ENCODE assay signal across 8 cellular contexts in genomic region chr20:18497603-18498002, GRCh38. TPM values are rescaled to one million over a fixed set of nuclear protein-coding genes. Genes with fewer than 3 reads are reported as not detected.
DNase-seq lines count a peak whose midpoint lies in the region; ATAC-seq and TF ChIP-seq lines count a peak whose summit lies in the region.

No MANE protein-coding gene starts in this region.

- intact Hi-C loops in left ventricle myocardium inferior (cut with micrococcal nuclease) (no loop called here), Right ventricle myocardium superior (cut with DNase I) (no loop called here), upper lobe of right lung (cut with DNase I) (no loop called here), colonic mucosa (cut with DNase I) (no loop called here)

- H3K9ac ChIP-seq in adipocyte (ENCODE audit: low read length) (peak overlapping the region; percentile 96), colonic mucosa (ENCODE audit: low read depth in 2 of 2, low read length in 2 of 2) (no peak overlapping the region)

- H3K27ac ChIP-seq in left ventricle myocardium inferior (replicated peaks) (peak overlapping the region; percentile 73), upper lobe of right lung (no peak overlapping the region), colonic mucosa (no peak overlapping the region)

- DNase-seq in left ventricle myocardium inferior (no peak), Right ventricle myocardium superior (no peak), adipocyte (ENCODE audit: low read depth) (no peak), mesothelial cell of epicardium (ENCODE audit: low spot score in 2 of 2, unreplicated experiment in 2 of 2) (no peak), upper lobe of right lung (no peak), occipital lobe (lab: John Stamatoyannopoulos, UW) (no peak), colonic mucosa (no peak)
- DNase-seq in stimulated activated CD4-positive, alpha-beta T cell treated with anti-CD3 and anti-CD28 coated beads, Interleukin-12 subunit alpha, Interleukin-12 subunit beta, amount 100 ng/mL, for 4 hours: no peak

- no peaks in the 10 kb centered on the region for H3K36me3 ChIP-seq in left ventricle myocardium inferior
- H3K36me3 ChIP-seq in adipocyte (ENCODE audit: control insufficient read depth, insufficient read depth, low read length, severe bottlenecking): no peaks in the 10 kb centered on the region
- H3K36me3 ChIP-seq in upper lobe of right lung: peaks cover 12% of the 10 kb centered on the region
- no peaks in the 10 kb centered on the region for H3K36me3 ChIP-seq in colonic mucosa

- peak overlapping the region; percentile 96 for H3K27ac Mint-ChIP-seq in mesothelial cell of epicardium

- H3K9me3 ChIP-seq in left ventricle myocardium inferior (replicated peaks) (no peaks in the 10 kb centered on the region), adipocyte (ENCODE audit: control insufficient read depth, low read length) (no peaks in the 10 kb centered on the region), upper lobe of right lung (no peaks in the 10 kb centered on the region), colonic mucosa (no peaks in the 10 kb centered on the region)

- no peaks in the 10 kb centered on the region for H3K9me3 Mint-ChIP-seq in mesothelial cell of epicardium

- H3K4me1 ChIP-seq in left ventricle myocardium inferior (peaks cover 26% of the 10 kb centered on the region), adipocyte (ENCODE audit: control insufficient read depth, insufficient read depth, low read length) (peaks cover 21% of the 10 kb centered on the region), upper lobe of right lung (peaks cover 8% of the 10 kb centered on the region), colonic mucosa (peaks cover 5% of the 10 kb centered on the region)

- H3K4me1 Mint-ChIP-seq in mesothelial cell of epicardium: peaks cover 14% of the 10 kb centered on the region

- H3K36me3 Mint-ChIP-seq in mesothelial cell of epicardium: peaks cover 6% of the 10 kb centered on the region

- TF ChIP-seq CTCF in left ventricle myocardium inferior (IDR thresholded peaks at IDR 0.05; ENCODE audit: borderline replicate concordance): no peak
- no peak for TF ChIP-seq CTCF in mesothelial cell of epicardium (IDR thresholded peaks at IDR 0.05; ENCODE audit: unreplicated experiment)
- TF ChIP-seq CTCF in upper lobe of right lung (IDR thresholded peaks at IDR 0.05): no peak
- no peak for TF ChIP-seq CTCF in colonic mucosa (IDR thresholded peaks at IDR 0.05)

- peaks cover 3% of the 10 kb centered on the region for H3K27me3 Mint-ChIP-seq in mesothelial cell of epicardium (ENCODE audit: low read depth)

- ATAC-seq in Right ventricle myocardium superior (ENCODE audit: poor library complexity) (no peak), upper lobe of right lung (no peak)

- H3K27me3 ChIP-seq in left ventricle myocardium inferior (ENCODE audit: low read depth) (peaks cover 7% of the 10 kb centered on the region), adipocyte (replicated peaks; ENCODE audit: control insufficient read depth, insufficient read depth, low read length) (no peaks in the 10 kb centered on the region), upper lobe of right lung (no peaks in the 10 kb centered on the region), colonic mucosa (no peaks in the 10 kb centered on the region)

- peak overlapping the region; percentile 88 for H3K4me3 ChIP-seq in left ventricle myocardium inferior
- peak overlapping the region; percentile 100 for H3K4me3 ChIP-seq in adipocyte (ENCODE audit: low read length)
- H3K4me3 ChIP-seq in upper lobe of right lung: peak overlapping the region; percentile 78
- no peak overlapping the region for H3K4me3 ChIP-seq in colonic mucosa

- peak overlapping the region; percentile 99 for H3K4me3 Mint-ChIP-seq in mesothelial cell of epicardium

RNA-seq across cellular contexts. Expression of gene RBBP9, which starts 0.6 kb away (rescaled TPM):
- total RNA-seq in left ventricle myocardium inferior: 5.6 TPM
- 4.5 TPM for total RNA-seq in Right ventricle myocardium superior
- 19.2 to 22.0 TPM (median 20.6 TPM) in 3 replicates for total RNA-seq in mesothelial cell of epicardium
- 14.0 TPM for total RNA-seq in upper lobe of right lung
- total RNA-seq in occipital lobe: 28.4 TPM
- 10 to 100 TPM in 1 of 2 donors, 1 to 10 TPM in 1; 5.9 to 10.8 TPM for total RNA-seq in colonic mucosa

RNA-seq across cellular contexts. Expression of gene SEC23B, which starts 10.1 kb away (rescaled TPM):
- 9.7 TPM for total RNA-seq in left ventricle myocardium inferior
- total RNA-seq in Right ventricle myocardium superior: 8.6 TPM
- 33.1 to 38.0 TPM (median 35.2 TPM) in 3 replicates for total RNA-seq in mesothelial cell of epicardium
- 62.9 TPM for total RNA-seq in upper lobe of right lung
- total RNA-seq in occipital lobe: 56.3 TPM
- 10 to 100 TPM; 56.5 to 77.8 TPM for total RNA-seq in colonic mucosa

RNA-seq across cellular contexts. Expression of gene POLR3F, which starts 30.4 kb away (rescaled TPM):
- 8.4 TPM for total RNA-seq in left ventricle myocardium inferior
- 5.2 TPM for total RNA-seq in Right ventricle myocardium superior
- total RNA-seq in mesothelial cell of epicardium: 12.2 to 13.5 TPM (median 13.0 TPM) in 3 replicates
- 7.2 TPM for total RNA-seq in upper lobe of right lung
- total RNA-seq in occipital lobe: 30.7 TPM
- 1 to 10 TPM; 5.5 to 8.9 TPM for total RNA-seq in colonic mucosa

RNA-seq across cellular contexts. Expression of gene DZANK1, which starts 30.8 kb away (rescaled TPM):
- total RNA-seq in left ventricle myocardium inferior: 0.60 TPM
- 0.48 TPM for total RNA-seq in Right ventricle myocardium superior
- total RNA-seq in mesothelial cell of epicardium: 5.3 to 8.2 TPM (median 7.2 TPM) in 3 replicates
- total RNA-seq in upper lobe of right lung: 2.7 TPM
- total RNA-seq in occipital lobe: 4.2 TPM
- total RNA-seq in colonic mucosa: 1 to 10 TPM; 1.2 to 1.4 TPM
